11 cellular contexts compared by ENCODE assay signal in genomic region chr12:57236925-57237652, GRCh38. TPM values are rescaled to one million over a fixed set of nuclear protein-coding genes. Genes with fewer than 3 reads are reported as not detected.
DNase-seq lines count a peak whose midpoint lies in the region; ATAC-seq and TF ChIP-seq lines count a peak whose summit lies in the region.
"Had no signal": no experiment of that assay in that cellular context is flagged by ENCODE, and none has a peak within 500 bp of the region (broad histone marks: within the 10 kb centered on the region; RNA-seq: fewer than 3 reads in every experiment).

No MANE protein-coding gene starts in this region.

- intact Hi-C loops in gastrocnemius medialis (cut with DNase I; ENCODE audit: low total_unique reads), result no loop called here

- peaks cover 29% of the 10 kb centered on the region for H3K36me3 ChIP-seq in RWPE2 (ENCODE audit: low read depth)
- peaks cover 0 to 18% of the 10 kb centered on the region in 2 donors for H3K36me3 ChIP-seq in gastrocnemius medialis

- peaks cover 28% of the 10 kb centered on the region for H3K27me3 ChIP-seq in RWPE2 (ENCODE audit: insufficient read depth, poor library complexity, severe bottlenecking)
- peaks cover 17 to 21% (median 19%) of the 10 kb centered on the region in 3 donors for H3K27me3 ChIP-seq in gastrocnemius medialis

- in situ Hi-C loops in gastrocnemius medialis (cut with MboI; ENCODE audit: low sequenced_read_pairs in 4 of 4), result no loop called here

- H3K4me3 ChIP-seq in RWPE2 (ENCODE audit: severe bottlenecking), result no peak overlapping the region
- H3K4me3 ChIP-seq in gastrocnemius medialis, result peak overlapping the region; percentile 6 to 43 (median 22)

- no peak for TF ChIP-seq POLR2A in gastrocnemius medialis (IDR thresholded peaks at IDR 0.05)

- H3K4me1 ChIP-seq in RWPE2 (ENCODE audit: insufficient read depth, poor library complexity, severe bottlenecking) (no peaks in the 10 kb centered on the region), gastrocnemius medialis (peaks cover 20 to 35% of the 10 kb centered on the region in 2 donors)

- H3K9me3 ChIP-seq in RWPE2 (ENCODE audit: severe bottlenecking) (no peaks in the 10 kb centered on the region), gastrocnemius medialis (no peaks in the 10 kb centered on the region)
- H3K9me3 ChIP-seq: pancreas had no signal

- H3K27ac ChIP-seq in RWPE2 (ENCODE audit: poor library complexity, severe bottlenecking) (no peak overlapping the region), gastrocnemius medialis (peak overlapping the region; percentile 41 to 82 (median 55))
- H3K27ac ChIP-seq: pancreas had no signal

- ATAC-seq in RWPE2 (ENCODE audit: low read depth), result peak; percentile 7; the same call in 2 of the 3 replicates
- peak; percentile 24 for ATAC-seq in esophagus mucosa
- ATAC-seq in gastrocnemius medialis, result no peak
- ATAC-seq in HG02763 (IDR thresholded peaks at IDR 0.05; ENCODE audit: unreplicated experiment), result no peak
- ATAC-seq: GM12878, pancreas had no signal

- TF ChIP-seq CTCF in RWPE2 (IDR thresholded peaks at IDR 0.05; ENCODE audit: poor library complexity, severe bottlenecking), result no peak
- TF ChIP-seq CTCF in gastrocnemius medialis (IDR thresholded peaks at IDR 0.05 in 4 of 5, conservative IDR thresholded peaks at IDR 0.05 in 1 of 5), result no peak

- DNase-seq in DMS 273 (lab: John Stamatoyannopoulos, UW; ENCODE audit: unreplicated experiment), result peak; percentile 44
- DNase-seq in DMS 273 treated with DMSO at 0.1 percent for 48 hours (lab: John Stamatoyannopoulos, UW), result no peak
- no peak for DNase-seq in RWPE2 (ENCODE audit: low spot score)
- no peak for DNase-seq in gastrocnemius medialis
- DNase-seq in DMS114 treated with DMSO at 0.1 percent for 48 hours (lab: John Stamatoyannopoulos, UW; ENCODE audit: unreplicated experiment), result no peak
- DNase-seq in NCI-H2029 (lab: John Stamatoyannopoulos, UW), result no peak
- DNase-seq: 8988T had no signal

RNA-seq across cellular contexts. Expression of gene SHMT2, which starts 7.6 kb away (rescaled TPM):
- total RNA-seq in esophagus mucosa, result 126 TPM
- 100 to 1,000 TPM in 1 of 4 donors, 10 to 100 TPM in 3; 41.3 to 107 (median 46.4) TPM for total RNA-seq in gastrocnemius medialis

RNA-seq across cellular contexts. Expression of gene STAC3, which starts 13.9 kb away (rescaled TPM):
- total RNA-seq in esophagus mucosa, result 1.1 TPM
- total RNA-seq in gastrocnemius medialis, result 1,000 to 10,000 TPM in 2 of 4 donors, 100 to 1,000 TPM in 2; 459 to 1,596 (median 855) TPM

RNA-seq across cellular contexts. Expression of gene NXPH4, which starts 20.5 kb away (rescaled TPM):
- total RNA-seq in esophagus mucosa (6.7 TPM), gastrocnemius medialis (not detected)

Comparison
In these comparisons a context has a peak if more than half of its experiments do, and no peak if none do; other contexts are left out.
1. ATAC-seq: peak in RWPE2 (single experiment) and esophagus mucosa (single experiment); none in gastrocnemius medialis (0 of 2) and HG02763 (single experiment).
2. RNA of gene STAC3, which starts 13.9 kb away (total RNA-seq): 459 to 1,596 TPM in gastrocnemius medialis; 1.1 TPM in esophagus mucosa (single experiment); every median in the first group is over 100 times any median in the second.